1 cellular context compared by ENCODE assay signal in the genomic region with DNA sequence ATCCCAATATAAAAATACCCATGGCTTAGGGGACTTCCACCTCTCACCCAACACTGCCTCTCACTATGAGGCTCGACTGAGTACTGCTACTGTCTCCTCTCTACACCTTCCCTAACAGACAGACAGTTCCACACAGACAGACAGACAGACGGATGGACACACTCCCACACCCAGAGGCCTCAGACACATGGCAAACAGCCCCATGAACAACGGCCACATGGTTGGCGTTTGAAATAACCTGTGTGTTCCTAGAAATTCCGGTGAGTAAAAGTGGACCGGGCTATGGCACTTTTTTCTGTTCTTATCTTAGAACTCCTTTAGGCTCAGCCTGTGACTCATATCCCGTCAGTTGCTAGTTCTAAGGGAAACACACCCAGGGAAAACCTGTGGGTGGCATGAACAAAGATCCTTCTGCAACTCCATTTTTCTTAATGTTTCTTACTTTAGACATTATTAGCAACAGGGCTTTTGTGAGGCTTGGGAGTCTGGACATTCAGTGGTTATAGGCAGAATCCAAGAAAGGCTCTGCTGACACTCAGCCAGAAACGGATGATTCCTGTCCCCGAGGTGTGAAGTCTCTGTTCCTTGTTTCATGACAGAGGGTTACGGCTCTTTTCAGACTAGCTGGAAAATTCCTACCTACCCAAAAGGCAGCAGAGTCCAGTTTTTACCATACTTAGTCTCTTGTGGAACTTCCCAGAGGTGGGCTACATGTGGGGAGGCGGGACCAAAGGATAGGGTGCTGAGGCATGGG.
A peak's percentile ranks its signal among the peaks of the same experiment; 100 is the strongest.
TF ChIP-seq lines count a peak whose summit lies in the region.

No MANE protein-coding gene starts in this region.

TF ChIP-seq in K562, 482 proteins besides CTCF, POLR2A, EP300 and RAD21 (continued from another document and continues in another):
- no peak for TF ChIP-seq ZBTB5 (IDR thresholded peaks at IDR 0.05)
- TF ChIP-seq BCL6 (CRISPR knock-in tag; IDR thresholded peaks at IDR 0.05), result peak; percentile 30; the same call in 1 of the 2 replicates
- TF ChIP-seq HDGF (IDR thresholded peaks at IDR 0.05), result no peak
- TF ChIP-seq ZNF263 (CRISPR knock-in tag; IDR thresholded peaks at IDR 0.05; ENCODE audit: borderline replicate concordance), result peak; percentile 41; the same call in 1 of the 2 replicates
- peak; percentile 79 for TF ChIP-seq POLR2H (tag; IDR thresholded peaks at IDR 0.05; ENCODE audit: low read depth)
- TF ChIP-seq, protein P1, sequence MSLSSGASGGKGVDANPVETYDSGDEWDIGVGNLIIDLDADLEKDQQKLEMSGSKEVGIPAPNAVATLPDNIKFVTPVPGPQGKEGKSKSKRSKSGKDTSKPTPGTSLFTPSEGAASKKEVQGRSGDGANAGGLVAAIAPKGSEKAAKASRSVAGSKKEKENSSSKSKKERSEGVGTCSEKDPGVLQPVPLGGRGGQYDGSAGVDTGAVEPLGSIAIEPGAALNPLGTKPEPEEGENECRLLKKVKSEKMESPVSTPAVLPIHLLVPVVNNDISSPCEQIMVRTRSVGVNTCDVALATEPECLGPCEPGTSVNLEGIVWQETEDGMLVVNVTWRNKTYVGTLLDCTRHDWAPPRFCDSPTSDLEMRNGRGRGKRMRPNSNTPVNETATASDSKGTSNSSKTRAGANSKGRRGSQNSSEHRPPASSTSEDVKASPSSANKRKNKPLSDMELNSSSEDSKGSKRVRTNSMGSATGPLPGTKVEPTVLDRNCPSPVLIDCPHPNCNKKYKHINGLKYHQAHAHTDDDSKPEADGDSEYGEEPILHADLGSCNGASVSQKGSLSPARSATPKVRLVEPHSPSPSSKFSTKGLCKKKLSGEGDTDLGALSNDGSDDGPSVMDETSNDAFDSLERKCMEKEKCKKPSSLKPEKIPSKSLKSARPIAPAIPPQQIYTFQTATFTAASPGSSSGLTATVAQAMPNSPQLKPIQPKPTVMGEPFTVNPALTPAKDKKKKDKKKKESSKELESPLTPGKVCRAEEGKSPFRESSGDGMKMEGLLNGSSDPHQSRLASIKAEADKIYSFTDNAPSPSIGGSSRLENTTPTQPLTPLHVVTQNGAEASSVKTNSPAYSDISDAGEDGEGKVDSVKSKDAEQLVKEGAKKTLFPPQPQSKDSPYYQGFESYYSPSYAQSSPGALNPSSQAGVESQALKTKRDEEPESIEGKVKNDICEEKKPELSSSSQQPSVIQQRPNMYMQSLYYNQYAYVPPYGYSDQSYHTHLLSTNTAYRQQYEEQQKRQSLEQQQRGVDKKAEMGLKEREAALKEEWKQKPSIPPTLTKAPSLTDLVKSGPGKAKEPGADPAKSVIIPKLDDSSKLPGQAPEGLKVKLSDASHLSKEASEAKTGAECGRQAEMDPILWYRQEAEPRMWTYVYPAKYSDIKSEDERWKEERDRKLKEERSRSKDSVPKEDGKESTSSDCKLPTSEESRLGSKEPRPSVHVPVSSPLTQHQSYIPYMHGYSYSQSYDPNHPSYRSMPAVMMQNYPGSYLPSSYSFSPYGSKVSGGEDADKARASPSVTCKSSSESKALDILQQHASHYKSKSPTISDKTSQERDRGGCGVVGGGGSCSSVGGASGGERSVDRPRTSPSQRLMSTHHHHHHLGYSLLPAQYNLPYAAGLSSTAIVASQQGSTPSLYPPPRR (CRISPR knock-in tag; IDR thresholded peaks at IDR 0.05; ENCODE audit: borderline replicate concordance), result 0 out of 2 replicates have a peak, but pooled peaks have one; percentile 29
- TF ChIP-seq, protein P2, sequence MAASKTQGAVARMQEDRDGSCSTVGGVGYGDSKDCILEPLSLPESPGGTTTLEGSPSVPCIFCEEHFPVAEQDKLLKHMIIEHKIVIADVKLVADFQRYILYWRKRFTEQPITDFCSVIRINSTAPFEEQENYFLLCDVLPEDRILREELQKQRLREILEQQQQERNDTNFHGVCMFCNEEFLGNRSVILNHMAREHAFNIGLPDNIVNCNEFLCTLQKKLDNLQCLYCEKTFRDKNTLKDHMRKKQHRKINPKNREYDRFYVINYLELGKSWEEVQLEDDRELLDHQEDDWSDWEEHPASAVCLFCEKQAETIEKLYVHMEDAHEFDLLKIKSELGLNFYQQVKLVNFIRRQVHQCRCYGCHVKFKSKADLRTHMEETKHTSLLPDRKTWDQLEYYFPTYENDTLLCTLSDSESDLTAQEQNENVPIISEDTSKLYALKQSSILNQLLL (CRISPR knock-in tag; IDR thresholded peaks at IDR 0.05; ENCODE audit: borderline replicate concordance), result no peak
- no peak for TF ChIP-seq OTX1 (CRISPR knock-in tag; IDR thresholded peaks at IDR 0.05)
- TF ChIP-seq TEAD1 (CRISPR knock-in tag; IDR thresholded peaks at IDR 0.05), result peak in 1 of 2 experiments; percentile 72; a peak in 1 of 4 replicates
- TF ChIP-seq SRSF7 (optimal IDR thresholded peaks at IDR 0.05; ENCODE audit: low read depth, low read length), result no peak
- TF ChIP-seq SIX5 (IDR thresholded peaks at IDR 0.05; ENCODE audit: borderline replicate concordance in 1 of 2, insufficient read depth in 1 of 2, low read depth in 1 of 2, low read length in 2 of 2), result no peak
- TF ChIP-seq KDM2B (CRISPR knock-in tag; IDR thresholded peaks at IDR 0.05), result no peak
- TF ChIP-seq RBM34 (IDR thresholded peaks at IDR 0.05; ENCODE audit: borderline replicate concordance, insufficient read depth, low read length), result no peak
- no peak for TF ChIP-seq EWSR1 (IDR thresholded peaks at IDR 0.05; ENCODE audit: borderline replicate concordance, low read depth, partially characterized antibody)
- TF ChIP-seq CREB3L1 (IDR thresholded peaks at IDR 0.05; ENCODE audit: borderline replicate concordance, low read depth), result peak; percentile 94; the same call in 1 of the 2 replicates
- peak; percentile 84 for TF ChIP-seq DDX20 (tag; IDR thresholded peaks at IDR 0.05; ENCODE audit: low read depth)
- TF ChIP-seq RBM15 (IDR thresholded peaks at IDR 0.05; ENCODE audit: insufficient read depth, low read length), result no peak
- TF ChIP-seq ZBTB34 (CRISPR knock-in tag; IDR thresholded peaks at IDR 0.05), result no peak; the same call in 1 of the 2 replicates
- TF ChIP-seq SMARCE1 (IDR thresholded peaks at IDR 0.05), result peak; percentile 96
- TF ChIP-seq NR1H2 (CRISPR knock-in tag; IDR thresholded peaks at IDR 0.05), result no peak
- TF ChIP-seq ZNF217 (CRISPR knock-in tag; IDR thresholded peaks at IDR 0.05), result peak; percentile 91
- TF ChIP-seq NFRKB (IDR thresholded peaks at IDR 0.05; ENCODE audit: low read depth), result peak; percentile 85
- TF ChIP-seq ZNF175 (CRISPR knock-in tag; IDR thresholded peaks at IDR 0.05; ENCODE audit: low read depth), result peak; percentile 99
- TF ChIP-seq, protein P3, sequence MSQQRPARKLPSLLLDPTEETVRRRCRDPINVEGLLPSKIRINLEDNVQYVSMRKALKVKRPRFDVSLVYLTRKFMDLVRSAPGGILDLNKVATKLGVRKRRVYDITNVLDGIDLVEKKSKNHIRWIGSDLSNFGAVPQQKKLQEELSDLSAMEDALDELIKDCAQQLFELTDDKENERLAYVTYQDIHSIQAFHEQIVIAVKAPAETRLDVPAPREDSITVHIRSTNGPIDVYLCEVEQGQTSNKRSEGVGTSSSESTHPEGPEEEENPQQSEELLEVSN (IDR thresholded peaks at IDR 0.05; ENCODE audit: borderline replicate concordance in 1 of 2, extremely low read depth in 1 of 2, insufficient read depth in 1 of 2, insufficient read length in 1 of 2, low read depth in 1 of 2, low read length in 1 of 2, poor library complexity in 1 of 2, severe bottlenecking in 1 of 2), result peak; percentile 77 to 94
- peak; percentile 63 for TF ChIP-seq FOS (IDR thresholded peaks at IDR 0.05; ENCODE audit: extremely low read depth, insufficient read length)
- TF ChIP-seq TCF15 (CRISPR knock-in tag; IDR thresholded peaks at IDR 0.05), result no peak; the same call in 1 of the 2 replicates
- TF ChIP-seq ZNF830 (CRISPR knock-in tag; IDR thresholded peaks at IDR 0.05), result no peak
- no peak for TF ChIP-seq SNRNP70 (optimal IDR thresholded peaks at IDR 0.05; ENCODE audit: low read depth, low read length)
- peak; percentile 57; the same call in 1 of the 2 replicates for TF ChIP-seq KLF16 (IDR thresholded peaks at IDR 0.05)
- TF ChIP-seq ETV5 (CRISPR knock-in tag; IDR thresholded peaks at IDR 0.05; ENCODE audit: low read depth), result peak; percentile 91
- no peak for TF ChIP-seq SMARCA5 (IDR thresholded peaks at IDR 0.05)
- TF ChIP-seq ZBTB9 (CRISPR knock-in tag; IDR thresholded peaks at IDR 0.05), result peak; percentile 57
- peak; percentile 95 for TF ChIP-seq ZKSCAN8 (CRISPR knock-in tag; IDR thresholded peaks at IDR 0.05)
- no peak for TF ChIP-seq POLR2B (IDR thresholded peaks at IDR 0.05; ENCODE audit: low read depth, partially characterized antibody)
- no peak for TF ChIP-seq RREB1 (CRISPR knock-in tag; IDR thresholded peaks at IDR 0.05)
- no peak for TF ChIP-seq CBFB (CRISPR knock-in tag; IDR thresholded peaks at IDR 0.05)
- TF ChIP-seq DMBX1 (CRISPR knock-in tag; IDR thresholded peaks at IDR 0.05; ENCODE audit: borderline replicate concordance), result peak; percentile 98
